In genomic region chr6:119284861-119285521, GRCh38 we compare ENCODE assay signal across 11 cellular contexts.
DNase-seq lines count a peak whose midpoint lies in the region; ATAC-seq and TF ChIP-seq lines count a peak whose summit lies in the region.
"Had no signal": no experiment of that assay in that cellular context is flagged by ENCODE, and none has a peak within 500 bp of the region (broad histone marks: within the 10 kb centered on the region; RNA-seq: fewer than 3 reads in every experiment).

No MANE protein-coding gene starts in this region.

- no TSS peak for BruUV-seq in Calu3 (replicated peaks; lab: Mats Ljungman, UMichigan)

- no peaks in the 10 kb centered on the region for H3K27me3 Mint-ChIP-seq in Calu3 (ENCODE audit: unreplicated experiment)

- H3K4me3 ChIP-seq in BE2C (ENCODE audit: low read depth, low read length) (no peak overlapping the region), GM12865 (ENCODE audit: low read depth, low read length) (no peak overlapping the region), epithelial cell of proximal tubule (ENCODE audit: low read depth, low read length) (no peak overlapping the region), coronary artery (no peak overlapping the region)
- H3K4me3 ChIP-seq: testis had no signal

- ATAC-seq in HG03159 (IDR thresholded peaks at IDR 0.05; ENCODE audit: unreplicated experiment): no peak

- H3K4me1 Mint-ChIP-seq in Calu3 (ENCODE audit: low read depth, unreplicated experiment): no peaks in the 10 kb centered on the region

- H3K27ac ChIP-seq in coronary artery: no peak overlapping the region
- H3K27ac ChIP-seq: HL-60, testis had no signal

- H3K4me3 Mint-ChIP-seq in Calu3 (ENCODE audit: low read depth, unreplicated experiment): no peak overlapping the region

- H3K27me3 ChIP-seq in BE2C: no peaks in the 10 kb centered on the region
- H3K27me3 ChIP-seq: testis had no signal

- H3K27ac Mint-ChIP-seq in Calu3 (ENCODE audit: unreplicated experiment): no peak overlapping the region

- peaks cover 38% of the 10 kb centered on the region for H3K36me3 ChIP-seq in BE2C

- peaks cover 2% of the 10 kb centered on the region for H3K9me3 Mint-ChIP-seq in Calu3 (ENCODE audit: low read depth, unreplicated experiment)

- H3K9me3 ChIP-seq in BE2C: no peaks in the 10 kb centered on the region
- H3K9me3 ChIP-seq: testis had no signal

- no peaks in the 10 kb centered on the region for H3K36me3 Mint-ChIP-seq in Calu3 (ENCODE audit: insufficient read depth, unreplicated experiment)

- H3K4me1 ChIP-seq in BE2C: peaks cover 41% of the 10 kb centered on the region
- H3K4me1 ChIP-seq: testis had no signal

- intact Hi-C loops in Calu3 (cut with micrococcal nuclease; ENCODE audit: unreplicated experiment): no loop called here

- peak; percentile 51 for TF ChIP-seq CTCF in BE2C (IDR thresholded peaks at IDR 0.05; ENCODE audit: low read depth, low read length)
- TF ChIP-seq CTCF in GM12865 (IDR thresholded peaks at IDR 0.05; ENCODE audit: insufficient read depth, low read depth, low read length, missing control alignments): peak; percentile 26
- peak; percentile 61 for TF ChIP-seq CTCF in epithelial cell of proximal tubule (conservative IDR thresholded peaks at IDR 0.05; ENCODE audit: low read depth, low read length)
- TF ChIP-seq CTCF in Calu3 (IDR thresholded peaks at IDR 0.05; ENCODE audit: unreplicated experiment): no peak
- no peak for TF ChIP-seq CTCF in coronary artery (IDR thresholded peaks at IDR 0.05)

- DNase-seq in BE2C (peak; percentile 47), GM12865 (ENCODE audit: low read depth) (peak; percentile 19), SK-N-DZ (ENCODE audit: low spot score) (peak; percentile 20), epithelial cell of proximal tubule (ENCODE audit: low read depth) (no peak), Calu3 (no peak), coronary artery (ENCODE audit: low spot score) (no peak), NCI-H2196 treated with DMSO at 0.1 percent for 48 hours (lab: John Stamatoyannopoulos, UW; ENCODE audit: unreplicated experiment) (no peak)
- DNase-seq: effector CD4-positive, alpha-beta T cell; testis had no signal

- CTCF ChIA-PET in Calu3 (lab: Charles Lee): no interaction called here

Comparison
In these comparisons a context has a peak if more than half of its experiments do, and no peak if none do; other contexts are left out.
1. DNase-seq: peak in BE2C (single experiment), GM12865 (single experiment) and SK-N-DZ (single experiment); none in epithelial cell of proximal tubule (single experiment), Calu3 (single experiment), coronary artery (single experiment) and NCI-H2196 treated with DMSO at 0.1 percent for 48 hours (single experiment).
2. CTCF ChIP-seq: peak in BE2C (single experiment), GM12865 (single experiment) and epithelial cell of proximal tubule (single experiment); none in Calu3 (single experiment) and coronary artery (single experiment).